ENCODE assay signal across 8 cellular contexts in genomic region chr7:26185131-26185906, GRCh38. TPM values are rescaled to one million over a fixed set of nuclear protein-coding genes. Genes with fewer than 3 reads are reported as not detected.
DNase-seq lines count a peak whose midpoint lies in the region; ATAC-seq and TF ChIP-seq lines count a peak whose summit lies in the region.
"Not testable (repeated sequence)": the region's sequence is repeated elsewhere in the genome, so short reads cannot be mapped to it uniquely, and the experiment has no call there.

No MANE protein-coding gene starts in this region.

- not testable (repeated sequence) for H3K27me3 Mint-ChIP-seq in CD8-positive, alpha-beta memory T cell; T-helper 2 cell treated with Interferon-gamma antibody and Interleukin-4, amounts not matched to agents 5 μg/mL and 100 μg/mL, for 36 hours (ENCODE audit: low read depth); activated T-helper 2 cell treated with anti-CD3 and anti-CD28 coated beads, Interferon-gamma antibody, Interleukin-2, Interleukin-4, amounts not matched to agents 10 μg/mL and 5 μg/mL and 100 μg/mL, durations not matched to agents 14 hours and 24 hours and 36 hours (ENCODE audit: low read depth); glutamatergic neuron (ENCODE audit: unreplicated experiment); progenitor cell of endocrine pancreas

- POLR2A ChIA-PET in CD8-positive, alpha-beta memory T cell (lab: Charles Lee), result interaction anchor here (0.8 to 1.0 kb wide), 2 partner anchors 11 to 12 kb away, joined by 3 read pairs; no protein-coding TSS in a partner anchor

- H3K9me3 ChIP-seq in CD8-positive, alpha-beta memory T cell (ENCODE audit: low read length), result not testable (repeated sequence)

- H3K9me3 Mint-ChIP-seq in CD8-positive, alpha-beta memory T cell; T-helper 2 cell treated with Interferon-gamma antibody and Interleukin-4, amounts not matched to agents 5 μg/mL and 100 μg/mL, for 36 hours; activated T-helper 2 cell treated with anti-CD3 and anti-CD28 coated beads, Interferon-gamma antibody, Interleukin-2, Interleukin-4, amounts not matched to agents 10 μg/mL and 5 μg/mL and 100 μg/mL, durations not matched to agents 14 hours and 24 hours and 36 hours; glutamatergic neuron (ENCODE audit: unreplicated experiment); progenitor cell of endocrine pancreas (ENCODE audit: low read depth): not testable (repeated sequence)

- peaks cover 31% of the 10 kb centered on the region for H3K4me1 ChIP-seq in CD8-positive, alpha-beta memory T cell (ENCODE audit: insufficient read depth, low read length)

- not testable (repeated sequence) for H3K4me3 ChIP-seq in CD8-positive, alpha-beta memory T cell (ENCODE audit: low read length)

- peak overlapping the region in 2 of 7 donors; percentile 1 to 28 for H3K4me3 Mint-ChIP-seq in CD8-positive, alpha-beta memory T cell
- H3K4me3 Mint-ChIP-seq in T-helper 2 cell treated with Interferon-gamma antibody and Interleukin-4, amounts not matched to agents 5 μg/mL and 100 μg/mL, for 36 hours, result peak overlapping the region; percentile 50
- H3K4me3 Mint-ChIP-seq in activated T-helper 2 cell treated with anti-CD3 and anti-CD28 coated beads, Interferon-gamma antibody, Interleukin-2, Interleukin-4, amounts not matched to agents 10 μg/mL and 5 μg/mL and 100 μg/mL, durations not matched to agents 14 hours and 24 hours and 36 hours (ENCODE audit: low read depth); glutamatergic neuron (ENCODE audit: unreplicated experiment); progenitor cell of endocrine pancreas (ENCODE audit: low read depth): not testable (repeated sequence)

- H3K36me3 ChIP-seq in CD8-positive, alpha-beta memory T cell (ENCODE audit: insufficient read depth, low read length), result peaks cover 11% of the 10 kb centered on the region

- H3K27me3 ChIP-seq in CD8-positive, alpha-beta memory T cell (ENCODE audit: insufficient read depth, low read length, poor library complexity, severe bottlenecking), result not testable (repeated sequence)

- peak in 1 of 5 donors; percentile 21 for DNase-seq in CD8-positive, alpha-beta memory T cell
- DNase-seq in NCI-H69 (lab: John Stamatoyannopoulos, UW), result peak; percentile 25
- not testable (repeated sequence) for DNase-seq in T-helper 2 cell treated with Interferon-gamma antibody and Interleukin-4, amounts not matched to agents 5 μg/mL and 100 μg/mL, for 36 hours (ENCODE audit: low spot score); activated T-helper 2 cell treated with anti-CD3 and anti-CD28 coated beads, Interferon-gamma antibody, Interleukin-2, Interleukin-4, amounts not matched to agents 10 μg/mL and 5 μg/mL and 100 μg/mL, durations not matched to agents 14 hours and 24 hours and 36 hours (ENCODE audit: low spot score); glutamatergic neuron; progenitor cell of endocrine pancreas (ENCODE audit: low spot score, unreplicated experiment)

- peak overlapping the region; percentile 49 to 91 (median 76) for H3K27ac Mint-ChIP-seq in CD8-positive, alpha-beta memory T cell
- H3K27ac Mint-ChIP-seq in T-helper 2 cell treated with Interferon-gamma antibody and Interleukin-4, amounts not matched to agents 5 μg/mL and 100 μg/mL, for 36 hours, result peak overlapping the region; percentile 87
- peak overlapping the region; percentile 79 for H3K27ac Mint-ChIP-seq in activated T-helper 2 cell treated with anti-CD3 and anti-CD28 coated beads, Interferon-gamma antibody, Interleukin-2, Interleukin-4, amounts not matched to agents 10 μg/mL and 5 μg/mL and 100 μg/mL, durations not matched to agents 14 hours and 24 hours and 36 hours
- H3K27ac Mint-ChIP-seq in glutamatergic neuron (ENCODE audit: unreplicated experiment), result peak overlapping the region; percentile 21
- H3K27ac Mint-ChIP-seq in progenitor cell of endocrine pancreas, result peak overlapping the region; percentile 72

- H3K36me3 Mint-ChIP-seq in CD8-positive, alpha-beta memory T cell, result peaks cover 20 to 50% (median 21%) of the 10 kb centered on the region in 3 donors
- peaks cover 75% of the 10 kb centered on the region for H3K36me3 Mint-ChIP-seq in T-helper 2 cell treated with Interferon-gamma antibody and Interleukin-4, amounts not matched to agents 5 μg/mL and 100 μg/mL, for 36 hours (ENCODE audit: low read depth)
- peaks cover 82% of the 10 kb centered on the region for H3K36me3 Mint-ChIP-seq in activated T-helper 2 cell treated with anti-CD3 and anti-CD28 coated beads, Interferon-gamma antibody, Interleukin-2, Interleukin-4, amounts not matched to agents 10 μg/mL and 5 μg/mL and 100 μg/mL, durations not matched to agents 14 hours and 24 hours and 36 hours (ENCODE audit: low read depth)
- not testable (repeated sequence) for H3K36me3 Mint-ChIP-seq in glutamatergic neuron (ENCODE audit: unreplicated experiment)
- peaks cover 29% of the 10 kb centered on the region for H3K36me3 Mint-ChIP-seq in progenitor cell of endocrine pancreas (ENCODE audit: insufficient read depth)

- CTCF ChIA-PET in CD8-positive, alpha-beta memory T cell (lab: Charles Lee), result not testable (repeated sequence)

- not testable (repeated sequence) for TF ChIP-seq CTCF in glutamatergic neuron (IDR thresholded peaks at IDR 0.05; ENCODE audit: partially characterized antibody, unreplicated experiment); progenitor cell of endocrine pancreas (IDR thresholded peaks at IDR 0.05; ENCODE audit: unreplicated experiment)

- ATAC-seq in GM19025 (IDR thresholded peaks at IDR 0.05; ENCODE audit: low read depth, unreplicated experiment), result peak; percentile 44
- ATAC-seq in HG03095 (IDR thresholded peaks at IDR 0.05; ENCODE audit: unreplicated experiment), result peak; percentile 34

- H3K4me1 Mint-ChIP-seq in CD8-positive, alpha-beta memory T cell, result peaks cover 68 to 91% (median 85%) of the 10 kb centered on the region in 3 donors
- H3K4me1 Mint-ChIP-seq in T-helper 2 cell treated with Interferon-gamma antibody and Interleukin-4, amounts not matched to agents 5 μg/mL and 100 μg/mL, for 36 hours (ENCODE audit: low read depth), result peaks cover 54% of the 10 kb centered on the region
- peaks cover 58% of the 10 kb centered on the region for H3K4me1 Mint-ChIP-seq in activated T-helper 2 cell treated with anti-CD3 and anti-CD28 coated beads, Interferon-gamma antibody, Interleukin-2, Interleukin-4, amounts not matched to agents 10 μg/mL and 5 μg/mL and 100 μg/mL, durations not matched to agents 14 hours and 24 hours and 36 hours (ENCODE audit: low read depth)
- H3K4me1 Mint-ChIP-seq in glutamatergic neuron (ENCODE audit: low read depth, unreplicated experiment), result not testable (repeated sequence)
- peaks cover 20% of the 10 kb centered on the region for H3K4me1 Mint-ChIP-seq in progenitor cell of endocrine pancreas (ENCODE audit: low read depth)

- intact Hi-C loops in activated T-helper 2 cell treated with anti-CD3 and anti-CD28 coated beads, Interferon-gamma antibody, Interleukin-2, Interleukin-4, amounts not matched to agents 10 μg/mL and 5 μg/mL and 100 μg/mL, durations not matched to agents 14 hours and 24 hours and 36 hours (cut with micrococcal nuclease), result loop anchor here (1.0 to 5.0 kb wide), 2 partner anchors 29 to 293 kb away; no protein-coding TSS in a partner anchor

- H3K27ac ChIP-seq in CD8-positive, alpha-beta memory T cell (ENCODE audit: low read depth, low read length), result not testable (repeated sequence)

RNA-seq across cellular contexts. Expression of gene HNRNPA2B1, which starts 15.2 kb away (rescaled TPM):
- total RNA-seq in CD8-positive, alpha-beta memory T cell, result 100 to 1,000 TPM; 950 to 966 TPM
- polyA plus RNA-seq in CD8-positive, alpha-beta memory T cell, result 742 TPM
- 835 and 845 TPM in 2 replicates for total RNA-seq in activated T-helper 2 cell treated with anti-CD3 and anti-CD28 coated beads, Interferon-gamma antibody, Interleukin-2, Interleukin-4, amounts not matched to agents 10 μg/mL and 5 μg/mL and 100 μg/mL, durations not matched to agents 14 hours and 24 hours and 36 hours
- 685 TPM for total RNA-seq in glutamatergic neuron (ENCODE audit: unreplicated experiment)
- 950 and 984 TPM in 2 replicates for total RNA-seq in progenitor cell of endocrine pancreas

RNA-seq across cellular contexts. Expression of gene CBX3, which starts 16.2 kb away (rescaled TPM):
- total RNA-seq in CD8-positive, alpha-beta memory T cell, result 100 to 1,000 TPM; 293 to 296 TPM
- 107 TPM for polyA plus RNA-seq in CD8-positive, alpha-beta memory T cell
- 274 and 275 TPM in 2 replicates for total RNA-seq in activated T-helper 2 cell treated with anti-CD3 and anti-CD28 coated beads, Interferon-gamma antibody, Interleukin-2, Interleukin-4, amounts not matched to agents 10 μg/mL and 5 μg/mL and 100 μg/mL, durations not matched to agents 14 hours and 24 hours and 36 hours
- total RNA-seq in glutamatergic neuron (ENCODE audit: unreplicated experiment) (191 TPM), progenitor cell of endocrine pancreas (221 and 222 TPM in 2 replicates)

RNA-seq across cellular contexts. Expression of gene NFE2L3, which starts 33.3 kb away (rescaled TPM):
- 10 to 100 TPM; 43.5 to 47.4 TPM for total RNA-seq in CD8-positive, alpha-beta memory T cell
- polyA plus RNA-seq in CD8-positive, alpha-beta memory T cell, result 6.5 TPM
- total RNA-seq in activated T-helper 2 cell treated with anti-CD3 and anti-CD28 coated beads, Interferon-gamma antibody, Interleukin-2, Interleukin-4, amounts not matched to agents 10 μg/mL and 5 μg/mL and 100 μg/mL, durations not matched to agents 14 hours and 24 hours and 36 hours, result 42.3 and 44.6 TPM in 2 replicates
- total RNA-seq in glutamatergic neuron (ENCODE audit: unreplicated experiment), result 42.1 TPM
- total RNA-seq in progenitor cell of endocrine pancreas, result 25.5 and 28.0 TPM in 2 replicates

Comparison
In these comparisons a context has a peak if more than half of its experiments do, and no peak if none do; other contexts are left out.
1. H3K27ac Mint-ChIP-seq: peak in every context shown above with its lines; median percentile 87 in T-helper 2 cell treated with Interferon-gamma antibody and Interleukin-4, amounts not matched to agents 5 μg/mL and 100 μg/mL, for 36 hours; 79 in activated T-helper 2 cell treated with anti-CD3 and anti-CD28 coated beads, Interferon-gamma antibody, Interleukin-2, Interleukin-4, amounts not matched to agents 10 μg/mL and 5 μg/mL and 100 μg/mL, durations not matched to agents 14 hours and 24 hours and 36 hours; 76 in CD8-positive, alpha-beta memory T cell; 72 in progenitor cell of endocrine pancreas; 21 in glutamatergic neuron.